Comparison of ENCODE assay signal across 14 cellular contexts in the genomic region with DNA sequence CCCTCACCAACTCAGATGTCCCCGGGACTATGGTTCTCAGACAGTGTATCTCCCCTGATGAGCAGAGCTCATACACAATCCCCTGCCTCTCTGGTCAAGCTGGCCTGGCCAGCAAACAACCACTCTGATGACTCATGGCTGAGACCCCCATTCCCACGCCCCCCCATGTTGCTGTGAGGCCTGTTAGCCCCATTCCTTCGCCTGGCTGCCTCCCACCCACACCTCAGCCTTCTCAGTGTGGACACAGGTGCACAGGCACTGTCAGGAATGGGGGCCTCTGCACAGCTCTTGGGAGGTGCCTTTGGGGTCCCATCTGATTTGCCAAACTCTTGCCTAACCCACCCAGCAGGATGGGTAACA.
DNase-seq lines count a peak whose midpoint lies in the region; ATAC-seq and TF ChIP-seq lines count a peak whose summit lies in the region.
"Had no signal": no experiment of that assay in that cellular context is flagged by ENCODE, and none has a peak within 500 bp of the region (broad histone marks: within the 10 kb centered on the region; RNA-seq: fewer than 3 reads in every experiment).

No MANE protein-coding gene starts in this region.

- TF ChIP-seq CTCF in RWPE2 (IDR thresholded peaks at IDR 0.05; ENCODE audit: poor library complexity, severe bottlenecking) (no peak), gastroesophageal sphincter (IDR thresholded peaks at IDR 0.05) (no peak)

- H3K36me3 ChIP-seq in RWPE2 (ENCODE audit: low read depth): no peaks in the 10 kb centered on the region
- H3K36me3 ChIP-seq in gastroesophageal sphincter: no peaks in the 10 kb centered on the region
- no peaks in the 10 kb centered on the region for H3K36me3 ChIP-seq in aorta (ENCODE audit: control insufficient read depth in 1 of 2, insufficient read depth in 2 of 2, low read length in 1 of 2)
- H3K36me3 ChIP-seq: BLaER1 treated with 17β-estradiol and CSF1 and Interleukin-3, amounts not matched to agents 10 nM and 100 nM had no signal

- H3K4me1 ChIP-seq in RWPE2 (ENCODE audit: insufficient read depth, poor library complexity, severe bottlenecking) (peaks cover 36% of the 10 kb centered on the region), gastroesophageal sphincter (peaks cover 0 to 15% (median 4%) of the 10 kb centered on the region in 3 donors), aorta (ENCODE audit: control insufficient read depth in 1 of 2, insufficient read depth in 2 of 2, low read length in 2 of 2) (no peaks in the 10 kb centered on the region)

- H3K27me3 Mint-ChIP-seq in natural killer cell treated with Interleukin-12 subunit alpha and Interleukin-12 subunit beta and Interleukin-15 and Interleukin-18, amount 100 ng/mL, for 72 hours: peaks cover 0 to under 1% of the 10 kb centered on the region in 2 donors

- H3K27ac ChIP-seq in RWPE2 (ENCODE audit: poor library complexity, severe bottlenecking): peak overlapping the region; percentile 89
- no peak overlapping the region for H3K27ac ChIP-seq in gastroesophageal sphincter
- no peak overlapping the region for H3K27ac ChIP-seq in aorta (ENCODE audit: low read depth in 1 of 2, low read length in 2 of 2)

- whole genome bisulfite sequencing in gastroesophageal sphincter (ENCODE audit: low coverage in 1 of 2), 2 donors: no CpG with 5 or more reads among the region's 3 CpGs
- WGBS in aorta, 2 donors: 75 to 80% methylated on average over 3 of the region's 3 CpGs

- H3K9me3 Mint-ChIP-seq in natural killer cell treated with Interleukin-12 subunit alpha and Interleukin-12 subunit beta and Interleukin-15 and Interleukin-18, amount 100 ng/mL, for 72 hours: no peaks in the 10 kb centered on the region

- H3K27me3 ChIP-seq in RWPE2 (ENCODE audit: insufficient read depth, poor library complexity, severe bottlenecking) (no peaks in the 10 kb centered on the region), gastroesophageal sphincter (peaks cover 40% of the 10 kb centered on the region), aorta (ENCODE audit: control insufficient read depth in 1 of 2, insufficient read depth in 2 of 2, low read length in 1 of 2) (no peaks in the 10 kb centered on the region)
- H3K27me3 ChIP-seq: BLaER1 treated with 17β-estradiol and CSF1 and Interleukin-3, amounts not matched to agents 10 nM and 100 nM had no signal

- TF ChIP-seq EP300 in gastroesophageal sphincter (IDR thresholded peaks at IDR 0.05): no peak

- ATAC-seq in RWPE2 (ENCODE audit: low read depth) (no peak), gastroesophageal sphincter (peak; percentile 25), aorta (ENCODE audit: low FRiP score) (peak; percentile 51), HG02870 (IDR thresholded peaks at IDR 0.05; ENCODE audit: unreplicated experiment) (no peak), HG03159 (IDR thresholded peaks at IDR 0.05; ENCODE audit: unreplicated experiment) (no peak)
- no peak for ATAC-seq in natural killer cell treated with Interleukin-12 subunit alpha and Interleukin-12 subunit beta and Interleukin-15 and Interleukin-18, amount 100 ng/mL, for 72 hours

- peak overlapping the region; percentile 78 to 89 for H3K27ac Mint-ChIP-seq in natural killer cell treated with Interleukin-12 subunit alpha and Interleukin-12 subunit beta and Interleukin-15 and Interleukin-18, amount 100 ng/mL, for 72 hours

- no peak overlapping the region for H3K4me3 ChIP-seq in RWPE2 (ENCODE audit: severe bottlenecking)
- no peak overlapping the region for H3K4me3 ChIP-seq in gastroesophageal sphincter
- no peak overlapping the region for H3K4me3 ChIP-seq in aorta (ENCODE audit: low read length in 2 of 2)
- H3K4me3 ChIP-seq: BLaER1 treated with 17β-estradiol and CSF1 and Interleukin-3, amounts not matched to agents 10 nM and 100 nM had no signal

- H3K4me1 Mint-ChIP-seq in natural killer cell treated with Interleukin-12 subunit alpha and Interleukin-12 subunit beta and Interleukin-15 and Interleukin-18, amount 100 ng/mL, for 72 hours (ENCODE audit: low read depth in 2 of 2): peaks cover 47 to 56% of the 10 kb centered on the region in 2 donors

- DNase-seq in RWPE2 (ENCODE audit: low spot score): no peak
- no peak for DNase-seq in natural killer cell treated with Interleukin-12 subunit alpha and Interleukin-12 subunit beta and Interleukin-15 and Interleukin-18, amount 100 ng/mL, for 72 hours (ENCODE audit: low spot score)
- DNase-seq in aorta: no peak
- no peak for DNase-seq in activated CD4-positive, CD25-positive, alpha-beta regulatory T cell (lab: John Stamatoyannopoulos, UW)
- DNase-seq: DMS 273 treated with DMSO at 0.1 percent for 48 hours, NCI-H1930, NCI-H2171, NCI-H446 treated with DMSO at 0.1 percent for 48 hours, NCI-H774, SHP77 had no signal

- H3K36me3 Mint-ChIP-seq in natural killer cell treated with Interleukin-12 subunit alpha and Interleukin-12 subunit beta and Interleukin-15 and Interleukin-18, amount 100 ng/mL, for 72 hours: no peaks in the 10 kb centered on the region

- intact Hi-C loops in aorta (cut with DNase I): no loop called here

- TF ChIP-seq POLR2A in gastroesophageal sphincter (IDR thresholded peaks at IDR 0.05): no peak

- H3K9me3 ChIP-seq in RWPE2 (ENCODE audit: severe bottlenecking) (no peaks in the 10 kb centered on the region), gastroesophageal sphincter (no peaks in the 10 kb centered on the region), aorta (ENCODE audit: control insufficient read depth, low read length) (no peaks in the 10 kb centered on the region)

- peak overlapping the region; percentile 53 for H3K4me3 Mint-ChIP-seq in natural killer cell treated with Interleukin-12 subunit alpha and Interleukin-12 subunit beta and Interleukin-15 and Interleukin-18, amount 100 ng/mL, for 72 hours

Comparison
In these comparisons a context has a peak if more than half of its experiments do, and no peak if none do; other contexts are left out.
1. ATAC-seq: peak in gastroesophageal sphincter (single experiment) and aorta (single experiment); none in RWPE2 (single experiment), natural killer cell treated with Interleukin-12 subunit alpha and Interleukin-12 subunit beta and Interleukin-15 and Interleukin-18, amount 100 ng/mL, for 72 hours (0 of 2), HG02870 (single experiment) and HG03159 (single experiment).